Comparison of ENCODE assay signal across 9 cellular contexts in genomic region chr4:78749972-78750727, GRCh38. TPM values are rescaled to one million over a fixed set of nuclear protein-coding genes. Genes with fewer than 3 reads are reported as not detected.
DNase-seq lines count a peak whose midpoint lies in the region; ATAC-seq and TF ChIP-seq lines count a peak whose summit lies in the region.
"Had no signal": no experiment of that assay in that cellular context is flagged by ENCODE, and none has a peak within 500 bp of the region (broad histone marks: within the 10 kb centered on the region; RNA-seq: fewer than 3 reads in every experiment).

No MANE protein-coding gene starts in this region.

- H3K4me3 ChIP-seq in adipocyte (ENCODE audit: low read length) (no peak overlapping the region), upper lobe of left lung (no peak overlapping the region), neural progenitor cell (no peak overlapping the region)

- TF ChIP-seq EP300 in upper lobe of left lung (IDR thresholded peaks at IDR 0.05): no peak

- intact Hi-C loops in Right ventricle myocardium inferior (cut with DNase I): no loop called here
- intact Hi-C loops in cardiac septum (cut with DNase I): no loop called here

- H3F3A ChIP-seq in neural progenitor cell (ENCODE audit: low read depth): no peaks in the 10 kb centered on the region

- H3K4me2 ChIP-seq in neural progenitor cell: no peak overlapping the region

- WGBS in upper lobe of left lung, 2 donors: 17 to 30% methylated on average over 2 of the region's 2 CpGs

- H3K27ac Mint-ChIP-seq in progenitor cell of endocrine pancreas: no peak overlapping the region
- no peak overlapping the region for H3K27ac Mint-ChIP-seq in neural progenitor cell
- H3K27ac Mint-ChIP-seq: activated naive CD8-positive, alpha-beta T cell had no signal

- H3K4me1 Mint-ChIP-seq in progenitor cell of endocrine pancreas (ENCODE audit: low read depth) (peaks cover 8% of the 10 kb centered on the region), neural progenitor cell (no peaks in the 10 kb centered on the region)

- no peaks in the 10 kb centered on the region for H3K36me3 ChIP-seq in adipocyte (ENCODE audit: control insufficient read depth, insufficient read depth, low read length, severe bottlenecking)
- no peaks in the 10 kb centered on the region for H3K36me3 ChIP-seq in upper lobe of left lung
- H3K36me3 ChIP-seq in neural progenitor cell: no peaks in the 10 kb centered on the region

- H3K36me3 Mint-ChIP-seq in progenitor cell of endocrine pancreas (ENCODE audit: insufficient read depth) (no peaks in the 10 kb centered on the region), neural progenitor cell (no peaks in the 10 kb centered on the region)

- ATAC-seq in Right ventricle myocardium inferior (peak; percentile 47), HG03135 (IDR thresholded peaks at IDR 0.05; ENCODE audit: unreplicated experiment) (peak; percentile 92), upper lobe of left lung (ENCODE audit: low FRiP score in 2 of 2) (peak in 1 of 2 donors; percentile 91)

- H3K27me3 Mint-ChIP-seq in progenitor cell of endocrine pancreas (no peaks in the 10 kb centered on the region), neural progenitor cell (ENCODE audit: insufficient read depth, low read depth) (peaks cover 2% of the 10 kb centered on the region)

- H3K9ac ChIP-seq in adipocyte (ENCODE audit: low read length) (no peak overlapping the region), neural progenitor cell (no peak overlapping the region)

- DNase-seq in Right ventricle myocardium inferior (ENCODE audit: missing footprints): no peak
- no peak for DNase-seq in cardiac septum (ENCODE audit: low spot score)
- peak; percentile 4 for DNase-seq in adipocyte (ENCODE audit: low read depth)
- no peak for DNase-seq in upper lobe of left lung
- DNase-seq in progenitor cell of endocrine pancreas (ENCODE audit: low spot score, unreplicated experiment): no peak
- no peak for DNase-seq in activated gamma-delta T cell (lab: John Stamatoyannopoulos, UW)
- DNase-seq in neural progenitor cell (ENCODE audit: low spot score): no peak

- no peaks in the 10 kb centered on the region for H4K20me1 ChIP-seq in neural progenitor cell (ENCODE audit: low read depth)

- no peaks in the 10 kb centered on the region for H3K79me2 ChIP-seq in neural progenitor cell (ENCODE audit: low read depth)

- TF ChIP-seq CTCF in upper lobe of left lung (IDR thresholded peaks at IDR 0.05): no peak
- no peak for TF ChIP-seq CTCF in progenitor cell of endocrine pancreas (IDR thresholded peaks at IDR 0.05; ENCODE audit: unreplicated experiment)
- TF ChIP-seq CTCF in neural progenitor cell (IDR thresholded peaks at IDR 0.05): no peak

- H3K9me3 ChIP-seq in adipocyte (ENCODE audit: control insufficient read depth, low read length): no peaks in the 10 kb centered on the region
- no peaks in the 10 kb centered on the region for H3K9me3 ChIP-seq in upper lobe of left lung
- H3K9me3 ChIP-seq in neural progenitor cell (ENCODE audit: low read depth): no peaks in the 10 kb centered on the region

- H3K4me3 Mint-ChIP-seq in progenitor cell of endocrine pancreas (ENCODE audit: low read depth) (no peak overlapping the region), neural progenitor cell (no peak overlapping the region)
- H3K4me3 Mint-ChIP-seq: activated naive CD8-positive, alpha-beta T cell had no signal

- H3K27ac ChIP-seq in upper lobe of left lung (peak overlapping the region in 3 of 4 donors; percentile 17 to 35 (median 27)), neural progenitor cell (no peak overlapping the region)

- no peak for TF ChIP-seq POLR2A in upper lobe of left lung (IDR thresholded peaks at IDR 0.05)

- no peaks in the 10 kb centered on the region for H3K27me3 ChIP-seq in adipocyte (replicated peaks; ENCODE audit: control insufficient read depth, insufficient read depth, low read length)
- H3K27me3 ChIP-seq in upper lobe of left lung: no peaks in the 10 kb centered on the region
- no peaks in the 10 kb centered on the region for H3K27me3 ChIP-seq in neural progenitor cell

- H3K9me3 Mint-ChIP-seq in progenitor cell of endocrine pancreas (ENCODE audit: low read depth): no peaks in the 10 kb centered on the region
- no peaks in the 10 kb centered on the region for H3K9me3 Mint-ChIP-seq in neural progenitor cell

- no peak overlapping the region for H2AFZ ChIP-seq in neural progenitor cell (replicated peaks)

- H3K4me1 ChIP-seq in adipocyte (ENCODE audit: control insufficient read depth, insufficient read depth, low read length) (peaks cover 30% of the 10 kb centered on the region), upper lobe of left lung (peaks cover 0 to 15% (median 4%) of the 10 kb centered on the region in 4 donors), neural progenitor cell (no peaks in the 10 kb centered on the region)

RNA-seq across cellular contexts. Expression of gene BMP2K, which starts 26.0 kb away (rescaled TPM):
- 29.8 TPM for total RNA-seq in Right ventricle myocardium inferior
- total RNA-seq in cardiac septum: 37.6 TPM
- 10 to 100 TPM; 34.2 to 50.3 (median 42.1) TPM for total RNA-seq in upper lobe of left lung
- total RNA-seq in progenitor cell of endocrine pancreas: 32.5 and 35.2 TPM in 2 replicates
- total RNA-seq in neural progenitor cell (ENCODE audit: low replicate concordance): 34.4 and 62.0 TPM in 2 replicates
